ENCODE assay signal across 10 cellular contexts in the genomic region with DNA sequence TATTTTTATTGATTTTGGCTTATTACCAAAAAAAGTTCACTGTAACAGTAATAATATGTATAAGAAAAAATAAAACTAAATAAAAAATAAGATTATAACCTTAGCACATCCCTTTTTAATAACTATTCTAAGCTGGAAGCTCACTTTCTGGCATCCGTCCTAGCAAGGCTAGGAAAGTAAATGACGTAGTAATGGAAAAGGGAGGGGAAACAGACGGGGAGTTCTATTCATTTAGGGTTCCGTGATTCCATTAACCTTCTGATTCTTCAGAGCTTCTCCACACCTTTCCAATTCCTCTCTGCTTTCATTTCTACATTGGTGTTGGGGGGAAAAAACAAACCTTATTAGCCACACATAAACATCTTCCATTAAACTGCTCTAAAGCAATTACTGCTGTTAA.
A peak's percentile ranks its signal among the peaks of the same experiment; 100 is the strongest.
DNase-seq lines count a peak whose midpoint lies in the region; ATAC-seq and TF ChIP-seq lines count a peak whose summit lies in the region.
"Had no signal": no experiment of that assay in that cellular context is flagged by ENCODE, and none has a peak within 500 bp of the region (broad histone marks: within the 10 kb centered on the region; RNA-seq: fewer than 3 reads in every experiment).

No MANE protein-coding gene starts in this region.

- H3K27me3 ChIP-seq in stomach: no peaks in the 10 kb centered on the region

- H3K4me3 Mint-ChIP-seq in natural killer cell: no peak overlapping the region

- no peaks in the 10 kb centered on the region for H3K9me3 ChIP-seq in stomach

- TF ChIP-seq POLR2A in stomach (IDR thresholded peaks at IDR 0.05): no peak

- DNase-seq in HFF-Myc (ENCODE audit: extremely low read depth, low read depth) (no peak), SW480 (ENCODE audit: low spot score) (peak; percentile 26), left ventricle myocardium superior (no peak), stomach (no peak), AML-193 (lab: John Stamatoyannopoulos, UW) (no peak), HuH-7.5 (ENCODE audit: low spot score) (no peak), natural killer cell (no peak)
- DNase-seq in activated effector memory CD4-positive, alpha-beta T cell treated with anti-CD3 and anti-CD28 coated beads, Interleukin-2, amount 50 U/mL, for 16 hours: no peak
- DNase-seq: stimulated activated CD4-positive, alpha-beta T cell treated with anti-CD3 and anti-CD28 coated beads, Interleukin-2, amount 100 ng/mL, for 48 hours had no signal

- 17 to 25% (median 20%) methylated on average over 4 of the region's 4 CpGs for WGBS in stomach, 5 donors

- TF ChIP-seq CTCF in HFF-Myc (IDR thresholded peaks at IDR 0.05; ENCODE audit: low read depth, low read length, missing control alignments): no peak
- no peak for TF ChIP-seq CTCF in stomach (IDR thresholded peaks at IDR 0.05)
- no peak for TF ChIP-seq CTCF in natural killer cell (IDR thresholded peaks at IDR 0.05)

- TF ChIP-seq EP300 in stomach (IDR thresholded peaks at IDR 0.05): no peak

- H3K4me1 Mint-ChIP-seq in natural killer cell: no peaks in the 10 kb centered on the region

- H3K36me3 ChIP-seq in stomach: no peaks in the 10 kb centered on the region

- H3K36me3 Mint-ChIP-seq in natural killer cell: no peaks in the 10 kb centered on the region
- H3K36me3 Mint-ChIP-seq: IgD-negative memory B cell had no signal

- H3K27me3 Mint-ChIP-seq in natural killer cell (ENCODE audit: low read depth in 2 of 2): peaks cover 3 to 16% of the 10 kb centered on the region in 2 donors

- H3K4me3 ChIP-seq in HFF-Myc (replicated peaks; ENCODE audit: low read depth, low read length) (peak overlapping the region; percentile 34), stomach (peak overlapping the region; percentile 8 to 43 (median 31))

- ATAC-seq in left ventricle myocardium superior: peak; percentile 41
- ATAC-seq in natural killer cell: no peak

- peak overlapping the region in 2 of 5 donors; percentile 50 to 61 for H3K27ac ChIP-seq in stomach

- H3K9me3 Mint-ChIP-seq in natural killer cell: peaks cover 0 to 2% of the 10 kb centered on the region in 2 donors

- intact Hi-C loops in left ventricle myocardium superior (cut with micrococcal nuclease) (no loop called here), stomach (cut with DNase I; ENCODE audit: low total_unique reads) (no loop called here), natural killer cell (cut with micrococcal nuclease) (no loop called here)

- H3K27ac Mint-ChIP-seq in natural killer cell: no peak overlapping the region
- H3K27ac Mint-ChIP-seq: IgD-negative memory B cell had no signal

- H3K4me1 ChIP-seq in stomach: peaks cover 0 to 19% (median 3%) of the 10 kb centered on the region in 4 donors
